In genomic region chr6:5379647-5380242, GRCh38 we compare ENCODE assay signal across 8 cellular contexts.
DNase-seq lines count a peak whose midpoint lies in the region; ATAC-seq and TF ChIP-seq lines count a peak whose summit lies in the region.

No MANE protein-coding gene starts in this region.

- H3K4me3 ChIP-seq in colonic mucosa = no peak overlapping the region

- H3K9ac ChIP-seq in colonic mucosa (ENCODE audit: low read depth in 2 of 2, low read length in 2 of 2) = no peak overlapping the region

- peak; percentile 61 for DNase-seq in AG08396 (ENCODE audit: low spot score)
- peak; percentile 18 for DNase-seq in NCI-H82 treated with DMSO at 0.1 percent for 48 hours (lab: John Stamatoyannopoulos, UW; ENCODE audit: unreplicated experiment)
- peak; percentile 34 for DNase-seq in colonic mucosa
- DNase-seq in renal cortical epithelial cell (ENCODE audit: low read depth) = peak; percentile 38
- DNase-seq in GOT3 (lab: John Stamatoyannopoulos, UW) = no peak
- no peak for DNase-seq in NCI-H1092 treated with DMSO at 0.1 percent for 48 hours (lab: John Stamatoyannopoulos, UW)

- no peak overlapping the region for H3K27ac ChIP-seq in colonic mucosa

- ATAC-seq in HG03354 (IDR thresholded peaks at IDR 0.05; ENCODE audit: poor library complexity, severe bottlenecking, unreplicated experiment) = no peak

- TF ChIP-seq CTCF in GM12873 (IDR thresholded peaks at IDR 0.05; ENCODE audit: insufficient read depth, low read depth, low read length, missing control alignments) = peak; percentile 85
- peak; percentile 73 for TF ChIP-seq CTCF in colonic mucosa (IDR thresholded peaks at IDR 0.05)

- no peaks in the 10 kb centered on the region for H3K27me3 ChIP-seq in colonic mucosa

- H3K36me3 ChIP-seq in colonic mucosa = no peaks in the 10 kb centered on the region

- no peaks in the 10 kb centered on the region for H3K4me1 ChIP-seq in colonic mucosa

- intact Hi-C loops in colonic mucosa (cut with DNase I) = loop anchor here (5.0 kb wide), 2 partner anchors 167 to 237 kb away; no protein-coding TSS in a partner anchor

- H3K9me3 ChIP-seq in colonic mucosa = no peaks in the 10 kb centered on the region

Comparison
In these comparisons a context has a peak if more than half of its experiments do, and no peak if none do; other contexts are left out.
1. DNase-seq: peak in AG08396 (single experiment), NCI-H82 treated with DMSO at 0.1 percent for 48 hours (single experiment), colonic mucosa (single experiment) and renal cortical epithelial cell (single experiment); none in GOT3 (single experiment) and NCI-H1092 treated with DMSO at 0.1 percent for 48 hours (single experiment).